ENCODE assay signal across 8 cellular contexts in genomic region chr17:7834554-7834890, GRCh38. TPM values are rescaled to one million over a fixed set of nuclear protein-coding genes. Genes with fewer than 3 reads are reported as not detected.
DNase-seq lines count a peak whose midpoint lies in the region; ATAC-seq and TF ChIP-seq lines count a peak whose summit lies in the region.

No MANE protein-coding gene starts in this region.

- no peaks in the 10 kb centered on the region for H3K9me3 ChIP-seq in uterus

- no peaks in the 10 kb centered on the region for H3K36me3 ChIP-seq in uterus

- peak overlapping the region; percentile 95 for H3K27ac ChIP-seq in HL-60 (replicated peaks)
- peak overlapping the region; percentile 93 to 98 for H3K27ac ChIP-seq in uterus

- intact Hi-C loops in activated CD4-positive, alpha-beta T cell treated with anti-CD3 and anti-CD28 coated beads, Interleukin-2, amount 10 ng/mL, durations not matched to agents 24 days and 14 days (cut with micrococcal nuclease), result loop anchor here (1.0 to 10.0 kb wide), 3 partner anchors 8 to 260 kb away; partner anchors contain the start of gene CD68
- intact Hi-C loops in uterus (cut with DNase I; ENCODE audit: low total_unique reads), result no loop called here

- TF ChIP-seq POLR2A in uterus (IDR thresholded peaks at IDR 0.05), result no peak
- TF ChIP-seq POLR2A in GM18505 (IDR thresholded peaks at IDR 0.05; ENCODE audit: borderline replicate concordance, extremely low read depth, insufficient read depth, insufficient read length), result no peak

- no peaks in the 10 kb centered on the region for H3K9me3 Mint-ChIP-seq in activated CD4-positive, alpha-beta T cell treated with anti-CD3 and anti-CD28 coated beads, Interleukin-2, amount 10 ng/mL, durations not matched to agents 24 days and 14 days

- peaks cover 45% of the 10 kb centered on the region for H3K4me1 Mint-ChIP-seq in activated CD4-positive, alpha-beta T cell treated with anti-CD3 and anti-CD28 coated beads, Interleukin-2, amount 10 ng/mL, durations not matched to agents 24 days and 14 days

- H3K27me3 ChIP-seq in HL-60 (ENCODE audit: insufficient read depth, poor library complexity, severe bottlenecking) (no peaks in the 10 kb centered on the region), uterus (no peaks in the 10 kb centered on the region)

- H3K4me3 Mint-ChIP-seq in activated CD4-positive, alpha-beta T cell treated with anti-CD3 and anti-CD28 coated beads, Interleukin-2, amount 10 ng/mL, durations not matched to agents 24 days and 14 days, result peak overlapping the region; percentile 87

- TF ChIP-seq CTCF in AG10803 (conservative IDR thresholded peaks at IDR 0.05; ENCODE audit: low read length) (no peak), HL-60 (IDR thresholded peaks at IDR 0.05; ENCODE audit: insufficient read depth, low read length) (no peak), epithelial cell of esophagus (IDR thresholded peaks at IDR 0.05; ENCODE audit: insufficient read depth, low read depth, low read length, missing control alignments) (no peak), uterus (IDR thresholded peaks at IDR 0.05) (no peak)

- peaks cover 17% of the 10 kb centered on the region for H3K27me3 Mint-ChIP-seq in activated CD4-positive, alpha-beta T cell treated with anti-CD3 and anti-CD28 coated beads, Interleukin-2, amount 10 ng/mL, durations not matched to agents 24 days and 14 days

- H3K27ac Mint-ChIP-seq in activated CD4-positive, alpha-beta T cell treated with anti-CD3 and anti-CD28 coated beads, Interleukin-2, amount 10 ng/mL, durations not matched to agents 24 days and 14 days, result peak overlapping the region; percentile 95

- H3K36me3 Mint-ChIP-seq in activated CD4-positive, alpha-beta T cell treated with anti-CD3 and anti-CD28 coated beads, Interleukin-2, amount 10 ng/mL, durations not matched to agents 24 days and 14 days (ENCODE audit: low read depth), result peaks cover 5% of the 10 kb centered on the region

- no peak for DNase-seq in AG10803 (ENCODE audit: low read depth)
- DNase-seq in HL-60 (ENCODE audit: low read depth in 1 of 2, low spot score in 1 of 2), result no peak
- no peak for DNase-seq in activated CD4-positive, alpha-beta T cell treated with anti-CD3 and anti-CD28 coated beads, Interleukin-2, amount 10 ng/mL, durations not matched to agents 24 days and 14 days
- DNase-seq in epithelial cell of esophagus (ENCODE audit: low read depth), result peak; percentile 39
- peak; percentile 45 for DNase-seq in myocyte (ENCODE audit: low read depth)
- peak; percentile 73 to 75 for DNase-seq in uterus
- DNase-seq in kidney tubule cell (ENCODE audit: low spot score), result no peak

- no peak for ATAC-seq in GM18505 (IDR thresholded peaks at IDR 0.05; ENCODE audit: unreplicated experiment)

- peaks cover 8 to 10% of the 10 kb centered on the region in 2 donors for H3K4me1 ChIP-seq in uterus

- H3K4me3 ChIP-seq in AG10803 (ENCODE audit: low read length), result peak overlapping the region; percentile 90
- H3K4me3 ChIP-seq in HL-60 (replicated peaks; ENCODE audit: insufficient read depth, low read length), result peak overlapping the region; percentile 56
- H3K4me3 ChIP-seq in epithelial cell of esophagus (ENCODE audit: low read length), result peak overlapping the region; percentile 90
- peak overlapping the region; percentile 61 to 76 for H3K4me3 ChIP-seq in uterus

RNA-seq across cellular contexts. Expression of gene KDM6B, which starts 0.5 kb away (rescaled TPM):
- total RNA-seq in activated CD4-positive, alpha-beta T cell treated with anti-CD3 and anti-CD28 coated beads, Interleukin-2, amount 10 ng/mL, durations not matched to agents 24 days and 14 days, result 121 and 128 TPM in 2 replicates
- total RNA-seq in myocyte, result 3.9 and 4.5 TPM in 2 replicates
- polyA plus RNA-seq in myocyte (2012), result 14.2 TPM
- 10 to 100 TPM in 1 of 4 donors, 1 to 10 TPM in 3; 2.6 to 47.9 (median 4.4) TPM for total RNA-seq in uterus

RNA-seq across cellular contexts. Expression of gene TMEM88, which starts 20.3 kb away (rescaled TPM):
- total RNA-seq in activated CD4-positive, alpha-beta T cell treated with anti-CD3 and anti-CD28 coated beads, Interleukin-2, amount 10 ng/mL, durations not matched to agents 24 days and 14 days, result 6.1 and 7.1 TPM in 2 replicates
- total RNA-seq in myocyte, result 0.72 and 1.8 TPM in 2 replicates
- polyA plus RNA-seq in myocyte (2012), result 1.3 TPM
- total RNA-seq in uterus, result 10 to 100 TPM in 3 of 4 donors, 1 to 10 TPM in 1; 7.3 to 68.1 (median 28.1) TPM

RNA-seq across cellular contexts. Expression of gene NAA38, which starts 22.8 kb away (rescaled TPM):
- total RNA-seq in activated CD4-positive, alpha-beta T cell treated with anti-CD3 and anti-CD28 coated beads, Interleukin-2, amount 10 ng/mL, durations not matched to agents 24 days and 14 days, result 45.2 and 47.5 TPM in 2 replicates
- total RNA-seq in myocyte (37.7 and 54.8 TPM in 2 replicates), uterus (10 to 100 TPM in 3 of 4 donors, 1 to 10 TPM in 1; 3.6 to 94.7 (median 48.1) TPM)
- polyA plus RNA-seq in myocyte (2012), result 155 TPM

RNA-seq across cellular contexts. Expression of gene CYB5D1, which starts 23.3 kb away (rescaled TPM):
- 12.7 and 14.0 TPM in 2 replicates for total RNA-seq in activated CD4-positive, alpha-beta T cell treated with anti-CD3 and anti-CD28 coated beads, Interleukin-2, amount 10 ng/mL, durations not matched to agents 24 days and 14 days
- total RNA-seq in myocyte (4.0 and 4.3 TPM in 2 replicates), uterus (10 to 100 TPM in 3 of 4 donors, 1 to 10 TPM in 1; 3.1 to 17.6 (median 16.2) TPM)
- polyA plus RNA-seq in myocyte (2012), result 8.8 TPM

RNA-seq across cellular contexts. Expression of gene CHD3, which starts 54.1 kb away (rescaled TPM):
- total RNA-seq in activated CD4-positive, alpha-beta T cell treated with anti-CD3 and anti-CD28 coated beads, Interleukin-2, amount 10 ng/mL, durations not matched to agents 24 days and 14 days, result 152 and 158 TPM in 2 replicates
- 104 and 140 TPM in 2 replicates for total RNA-seq in myocyte
- 128 TPM for polyA plus RNA-seq in myocyte (2012)
- 100 to 1,000 TPM in 3 of 4 donors, 10 to 100 TPM in 1; 81.0 to 165 (median 133) TPM for total RNA-seq in uterus

Comparison
In these comparisons a context has a peak if more than half of its experiments do, and no peak if none do; other contexts are left out.
1. DNase-seq: peak in epithelial cell of esophagus (single experiment), myocyte (single experiment) and uterus (2 of 2); none in AG10803 (single experiment), HL-60 (0 of 2), activated CD4-positive, alpha-beta T cell treated with anti-CD3 and anti-CD28 coated beads, Interleukin-2, amount 10 ng/mL, durations not matched to agents 24 days and 14 days (single experiment) and kidney tubule cell (single experiment).
2. Peak in every context shown above with its lines, with median percentiles within 50 percentile points of each other: H3K4me3 ChIP-seq.